In genomic region chrX:136909119-136909705, GRCh38 we compare ENCODE assay signal across 1 cellular context.
TF ChIP-seq lines count a peak whose summit lies in the region.

No MANE protein-coding gene starts in this region.

TF ChIP-seq in HEK293, 187 proteins besides CTCF, POLR2A, EP300 and RAD21 (continued from another document and continues in another):
- no peak for TF ChIP-seq ZNF639 (tag by site-specific recombination; IDR thresholded peaks at IDR 0.05)
- no peak for TF ChIP-seq SCRT1 (tag by site-specific recombination; IDR thresholded peaks at IDR 0.05; ENCODE audit: borderline replicate concordance)
- TF ChIP-seq ZNF391 (tag by site-specific recombination; IDR thresholded peaks at IDR 0.05; ENCODE audit: borderline replicate concordance, low read depth), result no peak
- TF ChIP-seq, protein P1, sequence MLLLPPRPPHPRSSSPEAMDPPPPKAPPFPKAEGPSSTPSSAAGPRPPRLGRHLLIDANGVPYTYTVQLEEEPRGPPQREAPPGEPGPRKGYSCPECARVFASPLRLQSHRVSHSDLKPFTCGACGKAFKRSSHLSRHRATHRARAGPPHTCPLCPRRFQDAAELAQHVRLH (tag by site-specific recombination; IDR thresholded peaks at IDR 0.05), result no peak
- TF ChIP-seq WT1 (tag by site-specific recombination; IDR thresholded peaks at IDR 0.05), result no peak
- TF ChIP-seq, protein P2, sequence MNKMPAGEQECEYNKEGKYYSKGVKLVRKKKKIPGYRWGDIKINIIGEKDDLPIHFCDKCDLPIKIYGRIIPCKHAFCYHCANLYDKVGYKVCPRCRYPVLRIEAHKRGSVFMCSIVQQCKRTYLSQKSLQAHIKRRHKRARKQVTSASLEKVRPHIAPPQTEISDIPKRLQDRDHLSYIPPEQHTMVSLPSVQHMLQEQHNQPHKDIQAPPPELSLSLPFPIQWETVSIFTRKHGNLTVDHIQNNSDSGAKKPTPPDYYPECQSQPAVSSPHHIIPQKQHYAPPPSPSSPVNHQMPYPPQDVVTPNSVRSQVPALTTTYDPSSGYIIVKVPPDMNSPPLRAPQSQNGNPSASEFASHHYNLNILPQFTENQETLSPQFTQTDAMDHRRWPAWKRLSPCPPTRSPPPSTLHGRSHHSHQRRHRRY (tag by site-specific recombination; IDR thresholded peaks at IDR 0.05), result no peak
- TF ChIP-seq OSR2 (tag by site-specific recombination; IDR thresholded peaks at IDR 0.05), result no peak
- TF ChIP-seq ZFP69B (tag by site-specific recombination; IDR thresholded peaks at IDR 0.05), result no peak
- TF ChIP-seq SP3 (tag by site-specific recombination; IDR thresholded peaks at IDR 0.05), result peak; percentile 54
- no peak for TF ChIP-seq ZNF792 (tag by site-specific recombination; IDR thresholded peaks at IDR 0.05)
- TF ChIP-seq ZNF621 (tag by site-specific recombination; IDR thresholded peaks at IDR 0.05), result no peak
- no peak; the same call in 1 of the 2 replicates for TF ChIP-seq ZNF843 (tag by site-specific recombination; IDR thresholded peaks at IDR 0.05)
- peak; percentile 58; the same call in 1 of the 2 replicates for TF ChIP-seq ZNF335 (tag by site-specific recombination; conservative IDR thresholded peaks at IDR 0.05)
- no peak for TF ChIP-seq ELK4 (IDR thresholded peaks at IDR 0.05; ENCODE audit: borderline replicate concordance, low read depth, low read length)
- no peak for TF ChIP-seq TRIM28 (IDR thresholded peaks at IDR 0.05; ENCODE audit: borderline replicate concordance, low read length)
- no peak for TF ChIP-seq ZNF596 (tag by site-specific recombination; IDR thresholded peaks at IDR 0.05)
- TF ChIP-seq KLF8 (tag by site-specific recombination; IDR thresholded peaks at IDR 0.05), result peak; percentile 18; the same call in 1 of the 2 replicates
- no peak for TF ChIP-seq ZNF585B (tag by site-specific recombination; IDR thresholded peaks at IDR 0.05)
- no peak for TF ChIP-seq ZNF433 (tag by site-specific recombination; IDR thresholded peaks at IDR 0.05; ENCODE audit: low read depth)
- TF ChIP-seq, protein P3, sequence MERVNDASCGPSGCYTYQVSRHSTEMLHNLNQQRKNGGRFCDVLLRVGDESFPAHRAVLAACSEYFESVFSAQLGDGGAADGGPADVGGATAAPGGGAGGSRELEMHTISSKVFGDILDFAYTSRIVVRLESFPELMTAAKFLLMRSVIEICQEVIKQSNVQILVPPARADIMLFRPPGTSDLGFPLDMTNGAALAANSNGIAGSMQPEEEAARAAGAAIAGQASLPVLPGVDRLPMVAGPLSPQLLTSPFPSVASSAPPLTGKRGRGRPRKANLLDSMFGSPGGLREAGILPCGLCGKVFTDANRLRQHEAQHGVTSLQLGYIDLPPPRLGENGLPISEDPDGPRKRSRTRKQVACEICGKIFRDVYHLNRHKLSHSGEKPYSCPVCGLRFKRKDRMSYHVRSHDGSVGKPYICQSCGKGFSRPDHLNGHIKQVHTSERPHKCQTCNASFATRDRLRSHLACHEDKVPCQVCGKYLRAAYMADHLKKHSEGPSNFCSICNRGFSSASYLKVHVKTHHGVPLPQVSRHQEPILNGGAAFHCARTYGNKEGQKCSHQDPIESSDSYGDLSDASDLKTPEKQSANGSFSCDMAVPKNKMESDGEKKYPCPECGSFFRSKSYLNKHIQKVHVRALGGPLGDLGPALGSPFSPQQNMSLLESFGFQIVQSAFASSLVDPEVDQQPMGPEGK (tag by site-specific recombination; IDR thresholded peaks at IDR 0.05), result peak; percentile 46; the same call in 1 of the 2 replicates
- TF ChIP-seq EGR2 (tag by site-specific recombination; IDR thresholded peaks at IDR 0.05; ENCODE audit: low read depth), result no peak
- TF ChIP-seq ZNF701 (tag by site-specific recombination; IDR thresholded peaks at IDR 0.05), result no peak
- TF ChIP-seq, protein P4, sequence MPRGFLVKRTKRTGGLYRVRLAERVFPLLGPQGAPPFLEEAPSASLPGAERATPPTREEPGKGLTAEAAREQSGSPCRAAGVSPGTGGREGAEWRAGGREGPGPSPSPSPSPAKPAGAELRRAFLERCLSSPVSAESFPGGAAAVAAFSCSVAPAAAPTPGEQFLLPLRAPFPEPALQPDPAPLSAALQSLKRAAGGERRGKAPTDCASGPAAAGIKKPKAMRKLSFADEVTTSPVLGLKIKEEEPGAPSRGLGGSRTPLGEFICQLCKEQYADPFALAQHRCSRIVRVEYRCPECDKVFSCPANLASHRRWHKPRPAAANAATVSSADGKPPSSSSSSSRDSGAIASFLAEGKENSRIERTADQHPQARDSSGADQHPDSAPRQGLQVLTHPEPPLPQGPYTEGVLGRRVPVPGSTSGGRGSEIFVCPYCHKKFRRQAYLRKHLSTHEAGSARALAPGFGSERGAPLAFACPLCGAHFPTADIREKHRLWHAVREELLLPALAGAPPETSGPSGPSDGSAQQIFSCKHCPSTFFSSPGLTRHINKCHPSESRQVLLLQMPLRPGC (tag by site-specific recombination; IDR thresholded peaks at IDR 0.05), result no peak
- TF ChIP-seq, protein P5, sequence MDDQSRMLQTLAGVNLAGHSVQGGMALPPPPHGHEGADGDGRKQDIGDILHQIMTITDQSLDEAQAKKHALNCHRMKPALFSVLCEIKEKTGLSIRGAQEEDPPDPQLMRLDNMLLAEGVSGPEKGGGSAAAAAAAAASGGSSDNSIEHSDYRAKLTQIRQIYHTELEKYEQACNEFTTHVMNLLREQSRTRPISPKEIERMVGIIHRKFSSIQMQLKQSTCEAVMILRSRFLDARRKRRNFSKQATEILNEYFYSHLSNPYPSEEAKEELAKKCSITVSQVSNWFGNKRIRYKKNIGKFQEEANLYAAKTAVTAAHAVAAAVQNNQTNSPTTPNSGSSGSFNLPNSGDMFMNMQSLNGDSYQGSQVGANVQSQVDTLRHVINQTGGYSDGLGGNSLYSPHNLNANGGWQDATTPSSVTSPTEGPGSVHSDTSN (CRISPR knock-in tag; IDR thresholded peaks at IDR 0.05), result no peak
- no peak for TF ChIP-seq ZNF184 (tag by site-specific recombination; IDR thresholded peaks at IDR 0.05)
- no peak for TF ChIP-seq ZNF311 (tag by site-specific recombination; IDR thresholded peaks at IDR 0.05; ENCODE audit: borderline replicate concordance)
- no peak for TF ChIP-seq ZNF571 (tag by site-specific recombination; IDR thresholded peaks at IDR 0.05)
- no peak; the same call in 1 of the 2 replicates for TF ChIP-seq MYNN (tag by site-specific recombination; IDR thresholded peaks at IDR 0.05; ENCODE audit: borderline replicate concordance)
- no peak for TF ChIP-seq ZNF626 (tag by site-specific recombination; IDR thresholded peaks at IDR 0.05)
- TF ChIP-seq ZNF747 (tag by site-specific recombination; IDR thresholded peaks at IDR 0.05), result no peak
- peak; percentile 47; the same call in 1 of the 2 replicates for TF ChIP-seq ZNF600 (tag by site-specific recombination; IDR thresholded peaks at IDR 0.05)
- no peak for TF ChIP-seq ZNF202 (tag by site-specific recombination; IDR thresholded peaks at IDR 0.05; ENCODE audit: borderline replicate concordance)
- no peak for TF ChIP-seq ZBTB1 (tag by site-specific recombination; IDR thresholded peaks at IDR 0.05)
- no peak for TF ChIP-seq ZEB2 (tag by site-specific recombination; IDR thresholded peaks at IDR 0.05)
- TF ChIP-seq ZNF768 (tag by site-specific recombination; IDR thresholded peaks at IDR 0.05), result no peak
- no peak for TF ChIP-seq ZSCAN23 (tag by site-specific recombination; IDR thresholded peaks at IDR 0.05)
- TF ChIP-seq ZNF18 (tag by site-specific recombination; IDR thresholded peaks at IDR 0.05), result no peak
- TF ChIP-seq ZNF140 (tag by site-specific recombination; IDR thresholded peaks at IDR 0.05), result no peak
- TF ChIP-seq AEBP2 (tag by site-specific recombination; IDR thresholded peaks at IDR 0.05; ENCODE audit: borderline replicate concordance), result no peak
- no peak for TF ChIP-seq HOXD13 (CRISPR knock-in tag; IDR thresholded peaks at IDR 0.05; ENCODE audit: borderline replicate concordance)
- TF ChIP-seq ZNF19 (tag by site-specific recombination; IDR thresholded peaks at IDR 0.05; ENCODE audit: low read depth), result no peak
- TF ChIP-seq ZNF837 (tag by site-specific recombination; IDR thresholded peaks at IDR 0.05), result no peak
- TF ChIP-seq, protein P6, sequence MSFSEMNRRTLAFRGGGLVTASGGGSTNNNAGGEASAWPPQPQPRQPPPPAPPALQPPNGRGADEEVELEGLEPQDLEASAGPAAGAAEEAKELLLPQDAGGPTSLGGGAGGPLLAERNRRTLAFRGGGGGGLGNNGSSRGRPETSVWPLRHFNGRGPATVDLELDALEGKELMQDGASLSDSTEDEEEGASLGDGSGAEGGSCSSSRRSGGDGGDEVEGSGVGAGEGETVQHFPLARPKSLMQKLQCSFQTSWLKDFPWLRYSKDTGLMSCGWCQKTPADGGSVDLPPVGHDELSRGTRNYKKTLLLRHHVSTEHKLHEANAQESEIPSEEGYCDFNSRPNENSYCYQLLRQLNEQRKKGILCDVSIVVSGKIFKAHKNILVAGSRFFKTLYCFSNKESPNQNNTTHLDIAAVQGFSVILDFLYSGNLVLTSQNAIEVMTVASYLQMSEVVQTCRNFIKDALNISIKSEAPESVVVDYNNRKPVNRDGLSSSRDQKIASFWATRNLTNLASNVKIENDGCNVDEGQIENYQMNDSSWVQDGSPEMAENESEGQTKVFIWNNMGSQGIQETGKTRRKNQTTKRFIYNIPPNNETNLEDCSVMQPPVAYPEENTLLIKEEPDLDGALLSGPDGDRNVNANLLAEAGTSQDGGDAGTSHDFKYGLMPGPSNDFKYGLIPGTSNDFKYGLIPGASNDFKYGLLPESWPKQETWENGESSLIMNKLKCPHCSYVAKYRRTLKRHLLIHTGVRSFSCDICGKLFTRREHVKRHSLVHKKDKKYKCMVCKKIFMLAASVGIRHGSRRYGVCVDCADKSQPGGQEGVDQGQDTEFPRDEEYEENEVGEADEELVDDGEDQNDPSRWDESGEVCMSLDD (tag by site-specific recombination; IDR thresholded peaks at IDR 0.05), result no peak
- no peak for TF ChIP-seq ZNF623 (tag by site-specific recombination; IDR thresholded peaks at IDR 0.05)
- TF ChIP-seq ZNF785 (tag by site-specific recombination; IDR thresholded peaks at IDR 0.05), result no peak
- TF ChIP-seq ZBTB21 (tag by site-specific recombination; IDR thresholded peaks at IDR 0.05), result no peak
- TF ChIP-seq ZXDB (tag by site-specific recombination; IDR thresholded peaks at IDR 0.05), result peak; percentile 63; the same call in 1 of the 2 replicates
- TF ChIP-seq ZBTB8A (tag by site-specific recombination; IDR thresholded peaks at IDR 0.05), result peak; percentile 36; the same call in 1 of the 2 replicates
- no peak for TF ChIP-seq SALL2 (tag by site-specific recombination; IDR thresholded peaks at IDR 0.05; ENCODE audit: borderline replicate concordance)
- TF ChIP-seq ZNF629 (tag by site-specific recombination; IDR thresholded peaks at IDR 0.05), result no peak
- no peak for TF ChIP-seq ZNF660 (tag by site-specific recombination; IDR thresholded peaks at IDR 0.05)
- TF ChIP-seq ZNF155 (tag by site-specific recombination; IDR thresholded peaks at IDR 0.05), result no peak
- TF ChIP-seq, protein P7, sequence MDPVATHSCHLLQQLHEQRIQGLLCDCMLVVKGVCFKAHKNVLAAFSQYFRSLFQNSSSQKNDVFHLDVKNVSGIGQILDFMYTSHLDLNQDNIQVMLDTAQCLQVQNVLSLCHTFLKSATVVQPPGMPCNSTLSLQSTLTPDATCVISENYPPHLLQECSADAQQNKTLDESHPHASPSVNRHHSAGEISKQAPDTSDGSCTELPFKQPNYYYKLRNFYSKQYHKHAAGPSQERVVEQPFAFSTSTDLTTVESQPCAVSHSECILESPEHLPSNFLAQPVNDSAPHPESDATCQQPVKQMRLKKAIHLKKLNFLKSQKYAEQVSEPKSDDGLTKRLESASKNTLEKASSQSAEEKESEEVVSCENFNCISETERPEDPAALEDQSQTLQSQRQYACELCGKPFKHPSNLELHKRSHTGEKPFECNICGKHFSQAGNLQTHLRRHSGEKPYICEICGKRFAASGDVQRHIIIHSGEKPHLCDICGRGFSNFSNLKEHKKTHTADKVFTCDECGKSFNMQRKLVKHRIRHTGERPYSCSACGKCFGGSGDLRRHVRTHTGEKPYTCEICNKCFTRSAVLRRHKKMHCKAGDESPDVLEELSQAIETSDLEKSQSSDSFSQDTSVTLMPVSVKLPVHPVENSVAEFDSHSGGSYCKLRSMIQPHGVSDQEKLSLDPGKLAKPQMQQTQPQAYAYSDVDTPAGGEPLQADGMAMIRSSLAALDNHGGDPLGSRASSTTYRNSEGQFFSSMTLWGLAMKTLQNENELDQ (tag by site-specific recombination; IDR thresholded peaks at IDR 0.05; ENCODE audit: low read depth), result no peak
